8 cellular contexts compared by ENCODE assay signal in genomic region chr4:41361831-41362646, GRCh38.
DNase-seq lines count a peak whose midpoint lies in the region; ATAC-seq and TF ChIP-seq lines count a peak whose summit lies in the region.

No MANE protein-coding gene starts in this region.

- no peak for TF ChIP-seq POLR2A in GM18505 (IDR thresholded peaks at IDR 0.05; ENCODE audit: borderline replicate concordance, extremely low read depth, insufficient read depth, insufficient read length)

- H3K36me3 ChIP-seq in RWPE2 (ENCODE audit: low read depth) (peaks cover 21% of the 10 kb centered on the region), iPS-15b (ENCODE audit: control insufficient read depth, insufficient read depth, low read length) (no peaks in the 10 kb centered on the region), skeletal muscle satellite cell (ENCODE audit: insufficient read depth, low read length) (no peaks in the 10 kb centered on the region)
- H3K36me3 ChIP-seq in CD8-positive, alpha-beta T cell (ENCODE audit: insufficient read depth, low read length) = no peaks in the 10 kb centered on the region

- peaks cover 14% of the 10 kb centered on the region for H3K4me1 ChIP-seq in RWPE2 (ENCODE audit: insufficient read depth, poor library complexity, severe bottlenecking)
- peaks cover 42% of the 10 kb centered on the region for H3K4me1 ChIP-seq in iPS-15b (ENCODE audit: control insufficient read depth, insufficient read depth, low read length)
- H3K4me1 ChIP-seq in skeletal muscle satellite cell (ENCODE audit: control insufficient read depth, insufficient read depth, low read length) = peaks cover 42% of the 10 kb centered on the region
- H3K4me1 ChIP-seq in CD8-positive, alpha-beta T cell (ENCODE audit: insufficient read depth, low read length) = no peaks in the 10 kb centered on the region

- POLR2A ChIA-PET in CD8-positive, alpha-beta T cell (lab: Charles Lee) = no interaction called here

- H3K9ac ChIP-seq in iPS-15b (ENCODE audit: low read depth, low read length) (no peak overlapping the region), skeletal muscle satellite cell (ENCODE audit: low read depth, low read length) (peak overlapping the region; percentile 72)

- DNase-seq in ELR (ENCODE audit: low read depth) (peak; percentile 30), RWPE2 (ENCODE audit: low spot score) (no peak), SW 1271 (lab: John Stamatoyannopoulos, UW) (no peak), omental fat pad (ENCODE audit: low spot score) (no peak)
- DNase-seq in CD8-positive, alpha-beta T cell = no peak

- H3K27ac ChIP-seq in RWPE2 (ENCODE audit: poor library complexity, severe bottlenecking) = peak overlapping the region; percentile 85
- H3K27ac ChIP-seq in CD8-positive, alpha-beta T cell (ENCODE audit: low read depth, low read length) = no peak overlapping the region

- no peak overlapping the region for H3K4me3 Mint-ChIP-seq in CD8-positive, alpha-beta T cell

- peak overlapping the region; percentile 75 for H3K4me3 ChIP-seq in RWPE2 (ENCODE audit: severe bottlenecking)
- peak overlapping the region; percentile 64 for H3K4me3 ChIP-seq in iPS-15b (ENCODE audit: low read depth, low read length)
- H3K4me3 ChIP-seq in skeletal muscle satellite cell (ENCODE audit: low read length) = peak overlapping the region; percentile 78
- no peak overlapping the region for H3K4me3 ChIP-seq in CD8-positive, alpha-beta T cell (ENCODE audit: low read depth, low read length)

- H3K4me2 ChIP-seq in skeletal muscle satellite cell (ENCODE audit: low read length) = peak overlapping the region; percentile 96

- intact Hi-C loops in CD8-positive, alpha-beta T cell (cut with DNase I, micrococcal nuclease) = no loop called here

- H3K9me3 Mint-ChIP-seq in CD8-positive, alpha-beta T cell = no peaks in the 10 kb centered on the region

- peaks cover 34% of the 10 kb centered on the region for H3K27me3 Mint-ChIP-seq in CD8-positive, alpha-beta T cell (ENCODE audit: low read depth)

- H3K27me3 ChIP-seq in RWPE2 (ENCODE audit: insufficient read depth, poor library complexity, severe bottlenecking) = no peaks in the 10 kb centered on the region
- peaks cover 78% of the 10 kb centered on the region for H3K27me3 ChIP-seq in iPS-15b (ENCODE audit: control insufficient read depth, insufficient read depth, low read length)
- H3K27me3 ChIP-seq in skeletal muscle satellite cell (ENCODE audit: control insufficient read depth, insufficient read depth, low read length) = peaks cover 23% of the 10 kb centered on the region
- H3K27me3 ChIP-seq in CD8-positive, alpha-beta T cell (ENCODE audit: insufficient read depth, low read length) = peaks cover 6% of the 10 kb centered on the region

- no peak overlapping the region for H3K27ac Mint-ChIP-seq in CD8-positive, alpha-beta T cell

- CTCF ChIA-PET in CD8-positive, alpha-beta T cell (lab: Charles Lee) = no interaction called here

- ATAC-seq in RWPE2 (ENCODE audit: low read depth) (peak; percentile 1; the same call in 1 of the 3 replicates), GM18505 (IDR thresholded peaks at IDR 0.05; ENCODE audit: unreplicated experiment) (no peak), omental fat pad (ENCODE audit: low FRiP score) (no peak)
- no peak for ATAC-seq in CD8-positive, alpha-beta T cell

- H3K4me1 Mint-ChIP-seq in CD8-positive, alpha-beta T cell (ENCODE audit: low read depth) = no peaks in the 10 kb centered on the region

- H3K36me3 Mint-ChIP-seq in CD8-positive, alpha-beta T cell = no peaks in the 10 kb centered on the region

- no peak for TF ChIP-seq CTCF in RWPE2 (IDR thresholded peaks at IDR 0.05; ENCODE audit: poor library complexity, severe bottlenecking)
- TF ChIP-seq CTCF in CD8-positive, alpha-beta T cell (IDR thresholded peaks at IDR 0.05) = no peak
- no peak for TF ChIP-seq CTCF in omental fat pad (IDR thresholded peaks at IDR 0.05)

- H3K9me3 ChIP-seq in RWPE2 (ENCODE audit: severe bottlenecking) (no peaks in the 10 kb centered on the region), iPS-15b (ENCODE audit: control insufficient read depth, insufficient read depth, low read length) (no peaks in the 10 kb centered on the region), skeletal muscle satellite cell (replicated peaks; ENCODE audit: low read length) (no peaks in the 10 kb centered on the region)
- H3K9me3 ChIP-seq in CD8-positive, alpha-beta T cell (ENCODE audit: low read length) = no peaks in the 10 kb centered on the region
